Comparison of ENCODE assay signal across 18 cellular contexts in genomic region chr15:78301326-78301725, GRCh38.
DNase-seq lines count a peak whose midpoint lies in the region; ATAC-seq, FAIRE-seq and TF ChIP-seq lines count a peak whose summit lies in the region.
"Had no signal": no experiment of that assay in that cellular context is flagged by ENCODE, and none has a peak within 500 bp of the region (broad histone marks: within the 10 kb centered on the region; RNA-seq: fewer than 3 reads in every experiment).

No MANE protein-coding gene starts in this region.

- TF ChIP-seq CTCF in RWPE2 (IDR thresholded peaks at IDR 0.05; ENCODE audit: poor library complexity, severe bottlenecking) = no peak
- no peak for TF ChIP-seq CTCF in D721Med (IDR thresholded peaks at IDR 0.05; ENCODE audit: insufficient read depth, missing control alignments)

- H3K27ac Mint-ChIP-seq in activated naive CD4-positive, alpha-beta T cell treated with anti-CD3 and anti-CD28 coated beads, Interleukin-2, amount 50 U/mL, for 24 hours = peak overlapping the region; percentile 19
- no peak overlapping the region for H3K27ac Mint-ChIP-seq in stimulated activated naive CD8-positive, alpha-beta T cell treated with anti-CD3 and anti-CD28 coated beads, Interleukin-15, amount 100 ng/mL, for 72 hours

- H3K4me1 ChIP-seq in RWPE2 (ENCODE audit: insufficient read depth, poor library complexity, severe bottlenecking) = peaks cover 33% of the 10 kb centered on the region

- H3K27me3 ChIP-seq in RWPE2 (ENCODE audit: insufficient read depth, poor library complexity, severe bottlenecking) = no peaks in the 10 kb centered on the region

- no peaks in the 10 kb centered on the region for H3K27me3 Mint-ChIP-seq in activated naive CD4-positive, alpha-beta T cell treated with anti-CD3 and anti-CD28 coated beads, Interleukin-2, amount 50 U/mL, for 24 hours
- no peaks in the 10 kb centered on the region for H3K27me3 Mint-ChIP-seq in stimulated activated naive CD8-positive, alpha-beta T cell treated with anti-CD3 and anti-CD28 coated beads, Interleukin-15, amount 100 ng/mL, for 72 hours

- no peak for DNase-seq in activated naive CD4-positive, alpha-beta T cell treated with anti-CD3 and anti-CD28 coated beads, Interleukin-2, amount 50 U/mL, for 16 hours
- DNase-seq in RWPE2 (ENCODE audit: low spot score) = peak; percentile 2
- DNase-seq in foreskin melanocyte = peak; percentile 64
- DNase-seq in stimulated activated naive CD8-positive, alpha-beta T cell treated with anti-CD3 and anti-CD28 coated beads, Interleukin-15, amount 100 ng/mL, for 72 hours = no peak
- no peak for DNase-seq in hepatic stellate cell (ENCODE audit: low spot score)
- DNase-seq in D721Med (ENCODE audit: insufficient read length, low spot score) = no peak
- no peak for DNase-seq in T-helper 9 cell
- DNase-seq: activated CD4-positive, alpha-beta T cell treated with anti-CD3 and anti-CD28 coated beads, Interleukin-2, amount 50 U/mL, for 1 hour; activated gamma-delta T cell treated with Interleukin-2 at 50 U/mL for 16 hours; DMS53; NCI-H1105 treated with DMSO at 0.1 percent for 48 hours; NCI-H446; upper lobe of right lung had no signal

- H3K36me3 ChIP-seq in RWPE2 (ENCODE audit: low read depth) = peaks cover 11% of the 10 kb centered on the region
- H3K36me3 ChIP-seq: esophagus muscularis mucosa, upper lobe of right lung had no signal

- no peaks in the 10 kb centered on the region for H3K36me3 Mint-ChIP-seq in activated naive CD4-positive, alpha-beta T cell treated with anti-CD3 and anti-CD28 coated beads, Interleukin-2, amount 50 U/mL, for 24 hours

- FAIRE-seq in D721Med (lab: Jason Lieb, UNC) = no peak
- FAIRE-seq: colon, GM12892 had no signal

- H3K4me3 ChIP-seq in RWPE2 (ENCODE audit: severe bottlenecking) = no peak overlapping the region
- H3K4me3 ChIP-seq: esophagus muscularis mucosa, upper lobe of right lung had no signal

- no peak for ATAC-seq in RWPE2 (ENCODE audit: low read depth)
- ATAC-seq in stimulated activated naive CD8-positive, alpha-beta T cell treated with anti-CD3 and anti-CD28 coated beads, Interleukin-15, amount 100 ng/mL, for 72 hours = peak; percentile 12
- ATAC-seq: Panc1, upper lobe of right lung had no signal

- no peak overlapping the region for H3K4me3 Mint-ChIP-seq in activated naive CD4-positive, alpha-beta T cell treated with anti-CD3 and anti-CD28 coated beads, Interleukin-2, amount 50 U/mL, for 24 hours
- peak overlapping the region in 1 of 2 donors; percentile 3 for H3K4me3 Mint-ChIP-seq in stimulated activated naive CD8-positive, alpha-beta T cell treated with anti-CD3 and anti-CD28 coated beads, Interleukin-15, amount 100 ng/mL, for 72 hours

- H3K9me3 Mint-ChIP-seq in activated naive CD4-positive, alpha-beta T cell treated with anti-CD3 and anti-CD28 coated beads, Interleukin-2, amount 50 U/mL, for 24 hours = no peaks in the 10 kb centered on the region
- H3K9me3 Mint-ChIP-seq in stimulated activated naive CD8-positive, alpha-beta T cell treated with anti-CD3 and anti-CD28 coated beads, Interleukin-15, amount 100 ng/mL, for 72 hours = no peaks in the 10 kb centered on the region

- no peaks in the 10 kb centered on the region for H3K9me3 ChIP-seq in RWPE2 (ENCODE audit: severe bottlenecking)
- H3K9me3 ChIP-seq: esophagus muscularis mucosa, upper lobe of right lung had no signal

- peaks cover 28% of the 10 kb centered on the region for H3K4me1 Mint-ChIP-seq in activated naive CD4-positive, alpha-beta T cell treated with anti-CD3 and anti-CD28 coated beads, Interleukin-2, amount 50 U/mL, for 24 hours
- peaks cover 50% of the 10 kb centered on the region for H3K4me1 Mint-ChIP-seq in stimulated activated naive CD8-positive, alpha-beta T cell treated with anti-CD3 and anti-CD28 coated beads, Interleukin-15, amount 100 ng/mL, for 72 hours

- no peak overlapping the region for H3K27ac ChIP-seq in RWPE2 (ENCODE audit: poor library complexity, severe bottlenecking)
- H3K27ac ChIP-seq: esophagus muscularis mucosa, upper lobe of right lung had no signal

Comparison
In these comparisons a context has a peak if more than half of its experiments do, and no peak if none do; other contexts are left out.
1. DNase-seq: peak in RWPE2 (single experiment) and foreskin melanocyte (single experiment); none in activated naive CD4-positive, alpha-beta T cell treated with anti-CD3 and anti-CD28 coated beads, Interleukin-2, amount 50 U/mL, for 16 hours (single experiment), stimulated activated naive CD8-positive, alpha-beta T cell treated with anti-CD3 and anti-CD28 coated beads, Interleukin-15, amount 100 ng/mL, for 72 hours (0 of 2), hepatic stellate cell (single experiment), D721Med (single experiment) and T-helper 9 cell (single experiment).